Comparison of ENCODE assay signal across 19 cellular contexts in genomic region chr20:50967621-50968020, GRCh38. TPM values are rescaled to one million over a fixed set of nuclear protein-coding genes. Genes with fewer than 3 reads are reported as not detected.
DNase-seq lines count a peak whose midpoint lies in the region; ATAC-seq, FAIRE-seq and TF ChIP-seq lines count a peak whose summit lies in the region.
"Had no signal": no experiment of that assay in that cellular context is flagged by ENCODE, and none has a peak within 500 bp of the region (broad histone marks: within the 10 kb centered on the region; RNA-seq: fewer than 3 reads in every experiment).

No MANE protein-coding gene starts in this region.

- DNase-seq in HTR-8/SVneo (ENCODE audit: insufficient read length, low spot score), result no peak
- DNase-seq in RPMI7951 (ENCODE audit: low read depth), result peak; percentile 77
- DNase-seq in kidney glomerular epithelial cell (lab: John Stamatoyannopoulos, UW), result peak; percentile 36
- DNase-seq in retina, result peak; percentile 91
- DNase-seq in GM12891 (ENCODE audit: insufficient read length, low spot score), result no peak
- no peak for DNase-seq in MM.1S
- DNase-seq: activated CD4-positive, alpha-beta T cell treated with anti-CD3 and anti-CD28 coated beads for 4 hours; COR-L47; natural killer cell; NCI-H2029 treated with DMSO at 0.1 percent for 48 hours; NCI-H526 treated with DMSO at 0.1 percent for 48 hours; T-helper 9 cell had no signal

- ATAC-seq in HG03196 (IDR thresholded peaks at IDR 0.05; ENCODE audit: unreplicated experiment), result no peak
- ATAC-seq: GM12878, natural killer cell had no signal

- no peaks in the 10 kb centered on the region for H3K9me2 ChIP-seq in MM.1S (replicated peaks; ENCODE audit: insufficient read depth, low read length)

- H2AFZ ChIP-seq in MM.1S (ENCODE audit: low read length), result no peak overlapping the region

- no peak overlapping the region for H3K27ac ChIP-seq in MM.1S (ENCODE audit: low read length)
- H3K27ac ChIP-seq: coronary artery, epithelial cell of prostate, right atrium auricular region had no signal

- no peaks in the 10 kb centered on the region for H3K79me2 ChIP-seq in MM.1S (ENCODE audit: low read length)

- no peaks in the 10 kb centered on the region for H3F3A ChIP-seq in MM.1S (ENCODE audit: insufficient read depth, low read length)

- no peaks in the 10 kb centered on the region for H3K9me3 ChIP-seq in MM.1S (replicated peaks; ENCODE audit: insufficient read depth, low read length)
- H3K9me3 ChIP-seq: right atrium auricular region had no signal

- H4K20me1 ChIP-seq in MM.1S (ENCODE audit: insufficient read depth, low read length), result no peaks in the 10 kb centered on the region

- no peaks in the 10 kb centered on the region for H3K4me1 ChIP-seq in MM.1S (ENCODE audit: low read length)
- H3K4me1 ChIP-seq: right atrium auricular region had no signal

- H3K4me3 ChIP-seq in MM.1S (ENCODE audit: low read length), result no peak overlapping the region
- H3K4me3 ChIP-seq: coronary artery, GM12878, lung, right atrium auricular region had no signal

- no peaks in the 10 kb centered on the region; the same call in 1 of the 2 replicates for H3K27me3 ChIP-seq in MM.1S (replicated peaks; ENCODE audit: insufficient read depth, low read length)
- H3K27me3 ChIP-seq: right atrium auricular region had no signal

- H3K36me3 ChIP-seq in MM.1S (replicated peaks; ENCODE audit: insufficient read depth, low read length), result no peaks in the 10 kb centered on the region
- H3K36me3 ChIP-seq: right atrium auricular region had no signal

- no peak for TF ChIP-seq CTCF in MM.1S (IDR thresholded peaks at IDR 0.05; ENCODE audit: low read length)

- H3K9ac ChIP-seq in MM.1S (ENCODE audit: low read length), result no peak overlapping the region

- no peak for TF ChIP-seq POLR2A in GM12891 (IDR thresholded peaks at IDR 0.05; ENCODE audit: low read depth, low read length)

- no peak overlapping the region for H3K4me2 ChIP-seq in MM.1S (ENCODE audit: low read depth, low read length)

- FAIRE-seq in HTR-8/SVneo (lab: Jason Lieb, UNC) (peak; percentile 52), GM12891 (lab: Jason Lieb, UNC) (no peak)
- FAIRE-seq: G401.6, GM12878 had no signal

TF ChIP-seq in GM12891, 5 proteins besides CTCF, POLR2A, EP300 and RAD21:
- no peak for TF ChIP-seq TAF1 (IDR thresholded peaks at IDR 0.05; ENCODE audit: low read depth, low read length)
- no peak for TF ChIP-seq SPI1 (IDR thresholded peaks at IDR 0.05; ENCODE audit: low read depth, low read length)
- no peak for TF ChIP-seq PAX5 (IDR thresholded peaks at IDR 0.05; ENCODE audit: insufficient read depth, low read length, severe bottlenecking)
- TF ChIP-seq POU2F2 (IDR thresholded peaks at IDR 0.05; ENCODE audit: low read depth, low read length), result no peak
- no peak for TF ChIP-seq POLR2AphosphoS5 (IDR thresholded peaks at IDR 0.05; ENCODE audit: low read depth, low read length)

RNA-seq across cellular contexts. Expression of gene MOCS3, which starts 9.0 kb away (rescaled TPM):
- 10.1 and 12.1 TPM in 2 replicates for total RNA-seq in RPMI7951 (2014; rRNA removed; shearing (Covaris generic))
- 1.6 TPM for polyA plus RNA-seq in GM12891 (2012; ENCODE audit: low read depth, missing spikeins)

RNA-seq across cellular contexts. Expression of gene DPM1, which starts 9.3 kb away (rescaled TPM):
- 188 and 215 TPM in 2 replicates for total RNA-seq in RPMI7951 (2014; rRNA removed; shearing (Covaris generic))
- polyA plus RNA-seq in GM12891 (2012; ENCODE audit: low read depth, missing spikeins), result 54.4 TPM

RNA-seq across cellular contexts. Expression of gene ADNP, which starts 36.4 kb away (rescaled TPM):
- total RNA-seq in RPMI7951 (2014; rRNA removed; shearing (Covaris generic)), result 36.3 and 43.1 TPM in 2 replicates
- polyA plus RNA-seq in GM12891 (2012; ENCODE audit: low read depth, missing spikeins), result 20.3 TPM

RNA-seq across cellular contexts. Expression of gene KCNG1, which starts 55.3 kb away (rescaled TPM):
- 7.7 and 17.9 TPM in 2 replicates for total RNA-seq in RPMI7951 (2014; rRNA removed; shearing (Covaris generic))
- 0.12 TPM for polyA plus RNA-seq in GM12891 (2012; ENCODE audit: low read depth, missing spikeins)
- total RNA-seq: GM12878, natural killer cell had no signal
- polyA plus RNA-seq: GM12878 had no signal

Comparison
In these comparisons a context has a peak if more than half of its experiments do, and no peak if none do; other contexts are left out.
1. DNase-seq: peak in RPMI7951 (single experiment), kidney glomerular epithelial cell (single experiment) and retina (single experiment); none in HTR-8/SVneo (single experiment), GM12891 (single experiment) and MM.1S (single experiment).